Comparison of ENCODE assay signal across 13 cellular contexts in the genomic region with DNA sequence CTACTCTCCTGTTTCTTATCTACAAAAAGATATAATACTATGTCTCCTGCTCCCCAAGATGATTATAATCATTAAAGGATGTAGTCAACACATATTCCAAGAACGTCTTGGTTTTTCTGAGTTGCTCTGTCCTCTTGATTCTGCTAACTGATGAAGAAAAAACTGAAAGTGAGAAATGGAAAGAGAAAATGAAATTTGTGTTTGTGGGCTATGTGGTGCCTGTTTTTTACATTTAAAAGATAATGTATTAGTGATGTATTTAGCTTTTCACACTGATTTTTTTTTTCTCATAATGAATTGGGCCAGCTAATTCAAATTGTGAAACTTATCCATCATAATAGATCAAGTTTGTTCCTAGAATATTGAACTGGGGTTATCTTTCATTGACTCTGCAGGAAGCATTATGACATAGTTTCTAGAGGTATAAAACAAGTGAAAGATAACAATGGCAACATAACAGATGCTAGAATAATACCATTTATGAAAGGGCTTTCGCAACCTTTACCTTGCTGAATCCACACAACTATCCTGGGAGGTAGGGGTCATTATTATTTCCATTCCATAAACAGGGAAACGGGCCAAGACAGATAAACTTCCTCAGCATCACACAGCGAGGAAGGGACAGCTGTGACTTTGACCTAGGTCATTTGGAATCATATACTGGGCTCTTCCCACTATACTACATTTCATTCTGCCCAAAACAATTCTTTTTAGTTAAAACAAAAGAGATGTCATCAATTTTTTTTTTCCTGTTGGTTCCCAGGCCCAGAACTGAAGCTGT.
DNase-seq lines count a peak whose midpoint lies in the region; ATAC-seq, FAIRE-seq and TF ChIP-seq lines count a peak whose summit lies in the region.
"Had no signal": no experiment of that assay in that cellular context is flagged by ENCODE, and none has a peak within 500 bp of the region (broad histone marks: within the 10 kb centered on the region; RNA-seq: fewer than 3 reads in every experiment).

No MANE protein-coding gene starts in this region.

- CTCF ChIA-PET in activated naive CD4-positive, alpha-beta T cell treated with anti-CD3 and anti-CD28 coated beads, Interleukin-2, amount 10 ng/mL, durations not matched to agents 7 days and 5 days (lab: Charles Lee) = interaction anchor here (0.6 kb wide), 1 partner anchor 265 kb away, joined by 3 read pairs; no protein-coding TSS in a partner anchor

- H3K4me3 Mint-ChIP-seq in activated naive CD4-positive, alpha-beta T cell treated with anti-CD3 and anti-CD28 coated beads, Interleukin-2, amount 10 ng/mL, durations not matched to agents 7 days and 5 days = no peak overlapping the region
- H3K4me3 Mint-ChIP-seq: endodermal cell; naive thymus-derived CD8-positive, alpha-beta T cell; stimulated activated memory B cell treated with anti-CD40 and anti-IgM and Interleukin-4, amounts not matched to agents 10 μg/mL and 1 μg/mL and 100 μg/mL, for 72 hours had no signal

- WGBS in small intestine, 3 donors = 49 to 58% (median 53%) methylated on average over 4 of the region's 4 CpGs

- DNase-seq in activated naive CD4-positive, alpha-beta T cell treated with anti-CD3 and anti-CD28 coated beads, Interleukin-2, amount 10 ng/mL, durations not matched to agents 7 days and 5 days = no peak
- DNase-seq in activated naive CD4-positive, alpha-beta T cell treated with anti-CD3 and anti-CD28 coated beads, Interleukin-2, amount 50 U/mL, for 16 hours = no peak
- no peak for DNase-seq in HCEC 1CT
- DNase-seq in NCI-H1048 (lab: John Stamatoyannopoulos, UW) = no peak
- no peak for DNase-seq in small intestine
- DNase-seq: endodermal cell; naive thymus-derived CD8-positive, alpha-beta T cell; NCI-H1436; stimulated activated CD4-positive, alpha-beta T cell treated with anti-CD3 and anti-CD28 coated beads, Interleukin-12 subunit alpha, Interleukin-12 subunit beta, amount 100 ng/mL, for 4 hours had no signal

- H3K27me3 ChIP-seq in parathyroid adenoma (ENCODE audit: control insufficient read depth, insufficient read depth, low read length) = no peaks in the 10 kb centered on the region
- H3K27me3 ChIP-seq in small intestine (ENCODE audit: control insufficient read depth in 2 of 2, insufficient read depth in 2 of 2, low read length in 2 of 2) = no peaks in the 10 kb centered on the region

- ATAC-seq in GM21737 (IDR thresholded peaks at IDR 0.05; ENCODE audit: unreplicated experiment) = peak; percentile 91
- peak; percentile 83 for ATAC-seq in HG03342 (IDR thresholded peaks at IDR 0.05; ENCODE audit: unreplicated experiment)
- ATAC-seq: naive thymus-derived CD8-positive, alpha-beta T cell; stimulated activated memory B cell treated with anti-CD40 and anti-IgM and Interleukin-4, amounts not matched to agents 10 μg/mL and 1 μg/mL and 100 μg/mL, for 72 hours had no signal

- H3K27ac ChIP-seq in parathyroid adenoma (peak overlapping the region; percentile 40), small intestine (ENCODE audit: low read depth in 1 of 2, low read length in 1 of 2) (no peak overlapping the region)

- TF ChIP-seq CTCF in parathyroid adenoma (IDR thresholded peaks at IDR 0.05) = no peak

- peak overlapping the region; percentile 10 for H2AFZ ChIP-seq in parathyroid adenoma

- H3K4me1 Mint-ChIP-seq in activated naive CD4-positive, alpha-beta T cell treated with anti-CD3 and anti-CD28 coated beads, Interleukin-2, amount 10 ng/mL, durations not matched to agents 7 days and 5 days = peaks cover 40% of the 10 kb centered on the region
- H3K4me1 Mint-ChIP-seq: naive thymus-derived CD8-positive, alpha-beta T cell; stimulated activated memory B cell treated with anti-CD40 and anti-IgM and Interleukin-4, amounts not matched to agents 10 μg/mL and 1 μg/mL and 100 μg/mL, for 72 hours had no signal

- H3K36me3 ChIP-seq in parathyroid adenoma (ENCODE audit: control insufficient read depth, insufficient read depth, low read length) = no peaks in the 10 kb centered on the region
- no peaks in the 10 kb centered on the region for H3K36me3 ChIP-seq in small intestine (ENCODE audit: control insufficient read depth in 2 of 2, insufficient read depth in 2 of 2, low read length in 2 of 2)

- no peak overlapping the region for H3K4me2 ChIP-seq in parathyroid adenoma (ENCODE audit: low read length)

- H3K27me3 Mint-ChIP-seq in activated naive CD4-positive, alpha-beta T cell treated with anti-CD3 and anti-CD28 coated beads, Interleukin-2, amount 10 ng/mL, durations not matched to agents 7 days and 5 days = no peaks in the 10 kb centered on the region
- H3K27me3 Mint-ChIP-seq: naive thymus-derived CD8-positive, alpha-beta T cell; stimulated activated memory B cell treated with anti-CD40 and anti-IgM and Interleukin-4, amounts not matched to agents 10 μg/mL and 1 μg/mL and 100 μg/mL, for 72 hours had no signal

- peaks cover 3% of the 10 kb centered on the region for H3K36me3 Mint-ChIP-seq in activated naive CD4-positive, alpha-beta T cell treated with anti-CD3 and anti-CD28 coated beads, Interleukin-2, amount 10 ng/mL, durations not matched to agents 7 days and 5 days
- H3K36me3 Mint-ChIP-seq: naive thymus-derived CD8-positive, alpha-beta T cell; stimulated activated memory B cell treated with anti-CD40 and anti-IgM and Interleukin-4, amounts not matched to agents 10 μg/mL and 1 μg/mL and 100 μg/mL, for 72 hours had no signal

- H3K79me2 ChIP-seq in parathyroid adenoma = no peaks in the 10 kb centered on the region

- H3K27ac Mint-ChIP-seq in activated naive CD4-positive, alpha-beta T cell treated with anti-CD3 and anti-CD28 coated beads, Interleukin-2, amount 10 ng/mL, durations not matched to agents 7 days and 5 days = peak overlapping the region; percentile 80
- H3K27ac Mint-ChIP-seq: endodermal cell; naive thymus-derived CD8-positive, alpha-beta T cell; stimulated activated memory B cell treated with anti-CD40 and anti-IgM and Interleukin-4, amounts not matched to agents 10 μg/mL and 1 μg/mL and 100 μg/mL, for 72 hours had no signal

- H3K9me3 Mint-ChIP-seq in activated naive CD4-positive, alpha-beta T cell treated with anti-CD3 and anti-CD28 coated beads, Interleukin-2, amount 10 ng/mL, durations not matched to agents 7 days and 5 days = peaks cover 6% of the 10 kb centered on the region
- H3K9me3 Mint-ChIP-seq: stimulated activated memory B cell treated with anti-CD40 and anti-IgM and Interleukin-4, amounts not matched to agents 10 μg/mL and 1 μg/mL and 100 μg/mL, for 72 hours had no signal

- FAIRE-seq in small intestine (lab: Jason Lieb, UNC) = no peak

- H3K4me3 ChIP-seq in parathyroid adenoma (ENCODE audit: low read depth, low read length) (no peak overlapping the region), small intestine (ENCODE audit: low read depth in 1 of 2, low read length in 2 of 2) (no peak overlapping the region)

- H3K9me3 ChIP-seq in parathyroid adenoma (ENCODE audit: control insufficient read depth, low read length) (no peaks in the 10 kb centered on the region), small intestine (ENCODE audit: control insufficient read depth, low read depth) (no peaks in the 10 kb centered on the region)

- H3K4me1 ChIP-seq in parathyroid adenoma (no peaks in the 10 kb centered on the region), small intestine (ENCODE audit: control insufficient read depth in 2 of 2, insufficient read depth in 1 of 2, low read depth in 1 of 2, low read length in 1 of 2) (no peaks in the 10 kb centered on the region)

- H3K9ac ChIP-seq in parathyroid adenoma = no peak overlapping the region
